Comparison of ENCODE assay signal across 22 cellular contexts in genomic region chr1:58524353-58524945, GRCh38. TPM values are rescaled to one million over a fixed set of nuclear protein-coding genes. Genes with fewer than 3 reads are reported as not detected.
A peak's percentile ranks its signal among the peaks of the same experiment; 100 is the strongest.
DNase-seq lines count a peak whose midpoint lies in the region; ATAC-seq lines count a peak whose summit lies in the region.
"Had no signal": no experiment of that assay in that cellular context is flagged by ENCODE, and none has a peak within 500 bp of the region (broad histone marks: within the 10 kb centered on the region; RNA-seq: fewer than 3 reads in every experiment).

No MANE protein-coding gene starts in this region.

- no peaks in the 10 kb centered on the region for H3K4me1 ChIP-seq in CD4-positive, alpha-beta memory T cell (ENCODE audit: insufficient read depth, low read length)
- H3K4me1 ChIP-seq: transverse colon had no signal

- no peak overlapping the region for H3K4me3 Mint-ChIP-seq in activated naive CD4-positive, alpha-beta T cell treated with anti-CD3 and anti-CD28 coated beads for 36 hours
- no peak overlapping the region for H3K4me3 Mint-ChIP-seq in stimulated activated effector memory CD8-positive, alpha-beta T cell treated with anti-CD3 and anti-CD28 coated beads, Interleukin-12 subunit alpha, Interleukin-12 subunit beta, amount 100 ng/mL, for 72 hours
- H3K4me3 Mint-ChIP-seq in CD4-positive, alpha-beta memory T cell, result no peak overlapping the region
- H3K4me3 Mint-ChIP-seq: CD8-positive, alpha-beta T cell; stimulated activated naive B cell treated with anti-CD40 and anti-IgM and Interleukin-4, amounts not matched to agents 10 μg/mL and 1 μg/mL and 100 μg/mL, for 72 hours had no signal

- H3K9me3 Mint-ChIP-seq in activated naive CD4-positive, alpha-beta T cell treated with anti-CD3 and anti-CD28 coated beads for 36 hours, result no peaks in the 10 kb centered on the region
- no peaks in the 10 kb centered on the region for H3K9me3 Mint-ChIP-seq in stimulated activated effector memory CD8-positive, alpha-beta T cell treated with anti-CD3 and anti-CD28 coated beads, Interleukin-12 subunit alpha, Interleukin-12 subunit beta, amount 100 ng/mL, for 72 hours
- no peaks in the 10 kb centered on the region for H3K9me3 Mint-ChIP-seq in CD4-positive, alpha-beta memory T cell
- H3K9me3 Mint-ChIP-seq: CD8-positive, alpha-beta T cell; stimulated activated naive B cell treated with anti-CD40 and anti-IgM and Interleukin-4, amounts not matched to agents 10 μg/mL and 1 μg/mL and 100 μg/mL, for 72 hours had no signal

- intact Hi-C loops in activated naive CD4-positive, alpha-beta T cell treated with anti-CD3 and anti-CD28 coated beads for 36 hours (cut with micrococcal nuclease), result loop anchor here (2.0 kb wide), 1 partner anchor 22 kb away; the partner anchor contains the start of gene OMA1
- intact Hi-C loops in CD4-positive, alpha-beta memory T cell (cut with micrococcal nuclease), result no loop called here

- no peaks in the 10 kb centered on the region for H3K27me3 Mint-ChIP-seq in activated naive CD4-positive, alpha-beta T cell treated with anti-CD3 and anti-CD28 coated beads for 36 hours (ENCODE audit: low read depth)
- H3K27me3 Mint-ChIP-seq in CD4-positive, alpha-beta memory T cell, result no peaks in the 10 kb centered on the region
- H3K27me3 Mint-ChIP-seq: stimulated activated naive B cell treated with anti-CD40 and anti-IgM and Interleukin-4, amounts not matched to agents 10 μg/mL and 1 μg/mL and 100 μg/mL, for 72 hours had no signal

- POLR2A ChIA-PET in CD4-positive, alpha-beta memory T cell (lab: Charles Lee; ENCODE audit: partially characterized antibody), result interaction anchor here (0.9 kb wide), 1 partner anchor 22 kb away, joined by 3 read pairs; no protein-coding TSS in a partner anchor

- H3K4me3 ChIP-seq in CD4-positive, alpha-beta memory T cell (ENCODE audit: low read length in 2 of 2), result no peak overlapping the region
- H3K4me3 ChIP-seq: cardiac muscle cell, transverse colon had no signal

- peaks cover 21% of the 10 kb centered on the region for H3K4me1 Mint-ChIP-seq in activated naive CD4-positive, alpha-beta T cell treated with anti-CD3 and anti-CD28 coated beads for 36 hours (ENCODE audit: low read depth)
- H3K4me1 Mint-ChIP-seq in stimulated activated effector memory CD8-positive, alpha-beta T cell treated with anti-CD3 and anti-CD28 coated beads, Interleukin-12 subunit alpha, Interleukin-12 subunit beta, amount 100 ng/mL, for 72 hours, result peaks cover 15% of the 10 kb centered on the region
- H3K4me1 Mint-ChIP-seq in CD4-positive, alpha-beta memory T cell, result peaks cover 0 to 5% (median 0%) of the 10 kb centered on the region in 4 donors
- H3K4me1 Mint-ChIP-seq: stimulated activated naive B cell treated with anti-CD40 and anti-IgM and Interleukin-4, amounts not matched to agents 10 μg/mL and 1 μg/mL and 100 μg/mL, for 72 hours had no signal

- peaks cover 10% of the 10 kb centered on the region for H3K36me3 Mint-ChIP-seq in activated naive CD4-positive, alpha-beta T cell treated with anti-CD3 and anti-CD28 coated beads for 36 hours (ENCODE audit: low read depth)
- peaks cover 21% of the 10 kb centered on the region for H3K36me3 Mint-ChIP-seq in stimulated activated effector memory CD8-positive, alpha-beta T cell treated with anti-CD3 and anti-CD28 coated beads, Interleukin-12 subunit alpha, Interleukin-12 subunit beta, amount 100 ng/mL, for 72 hours
- peaks cover 37 to 48% of the 10 kb centered on the region in 2 donors for H3K36me3 Mint-ChIP-seq in CD4-positive, alpha-beta memory T cell

- DNase-seq in activated naive CD4-positive, alpha-beta T cell treated with anti-CD3 and anti-CD28 coated beads for 36 hours, result peak; percentile 34
- DNase-seq in activated naive CD4-positive, alpha-beta T cell treated with Interleukin-2 at 50 U/mL for 16 hours, result no peak
- DNase-seq in MV-4-11 (lab: John Stamatoyannopoulos, UW) (peak; percentile 86), amniotic epithelial cell (ENCODE audit: low read depth) (peak; percentile 74), foreskin melanocyte (no peak)
- no peak for DNase-seq in stimulated activated effector memory CD8-positive, alpha-beta T cell treated with anti-CD3 and anti-CD28 coated beads, Interleukin-12 subunit alpha, Interleukin-12 subunit beta, amount 100 ng/mL, for 72 hours (ENCODE audit: low spot score in 2 of 2)
- DNase-seq in CD4-positive, alpha-beta memory T cell, result no peak
- DNase-seq: activated CD4-positive, alpha-beta T cell treated with anti-CD3 and anti-CD28 coated beads, Interleukin-2, amount 50 U/mL, for 1 hour; CD8-positive, alpha-beta T cell; DMS79 treated with DMSO at 0.1 percent for 48 hours; head of caudate nucleus; KBM-7; NCI-H1105 treated with DMSO at 0.1 percent for 48 hours; NCI-H526 treated with DMSO at 0.1 percent for 48 hours; SK-N-SH; stimulated activated CD4-positive, alpha-beta T cell treated with anti-CD3 and anti-CD28 coated beads, Interleukin-12 subunit alpha, Interleukin-12 subunit beta, amount 100 ng/mL, for 4 hours; stimulated activated naive B cell treated with anti-CD40 and anti-IgM and Interleukin-4, amounts not matched to agents 10 μg/mL and 1 μg/mL and 100 μg/mL, for 72 hours; transverse colon had no signal

- no peaks in the 10 kb centered on the region for H3K27me3 ChIP-seq in CD4-positive, alpha-beta memory T cell (ENCODE audit: insufficient read depth, low read length)
- H3K27me3 ChIP-seq: cardiac muscle cell, transverse colon had no signal

- peak; percentile 90 for ATAC-seq in stimulated activated effector memory CD8-positive, alpha-beta T cell treated with anti-CD3 and anti-CD28 coated beads, Interleukin-12 subunit alpha, Interleukin-12 subunit beta, amount 100 ng/mL, for 72 hours
- no peak for ATAC-seq in HG03354 (IDR thresholded peaks at IDR 0.05; ENCODE audit: poor library complexity, severe bottlenecking, unreplicated experiment)
- ATAC-seq: CD8-positive, alpha-beta T cell; Panc1; stimulated activated naive B cell treated with anti-CD40 and anti-IgM and Interleukin-4, amounts not matched to agents 10 μg/mL and 1 μg/mL and 100 μg/mL, for 72 hours had no signal

- no peak overlapping the region for H3K27ac ChIP-seq in CD4-positive, alpha-beta memory T cell (ENCODE audit: low read depth, low read length)
- H3K27ac ChIP-seq: cardiac muscle cell, transverse colon had no signal

- H3K36me3 ChIP-seq in CD4-positive, alpha-beta memory T cell (ENCODE audit: insufficient read depth, low read length), result peaks cover 11% of the 10 kb centered on the region
- H3K36me3 ChIP-seq: cardiac muscle cell had no signal

- H3K27ac Mint-ChIP-seq in activated naive CD4-positive, alpha-beta T cell treated with anti-CD3 and anti-CD28 coated beads for 36 hours, result no peak overlapping the region
- H3K27ac Mint-ChIP-seq in stimulated activated effector memory CD8-positive, alpha-beta T cell treated with anti-CD3 and anti-CD28 coated beads, Interleukin-12 subunit alpha, Interleukin-12 subunit beta, amount 100 ng/mL, for 72 hours, result no peak overlapping the region
- no peak overlapping the region for H3K27ac Mint-ChIP-seq in CD4-positive, alpha-beta memory T cell
- H3K27ac Mint-ChIP-seq: CD8-positive, alpha-beta T cell; stimulated activated naive B cell treated with anti-CD40 and anti-IgM and Interleukin-4, amounts not matched to agents 10 μg/mL and 1 μg/mL and 100 μg/mL, for 72 hours had no signal

- CTCF ChIA-PET in activated naive CD4-positive, alpha-beta T cell treated with anti-CD3 and anti-CD28 coated beads for 36 hours (lab: Charles Lee), result interaction anchor here (0.8 to 4.3 kb wide), 5 partner anchors 8 to 128 kb away, joined by 3 to 30 read pairs (median 5); no protein-coding TSS in a partner anchor
- CTCF ChIA-PET in CD4-positive, alpha-beta memory T cell (lab: Charles Lee; ENCODE audit: partially characterized antibody), result interaction anchor here (1.1 to 2.9 kb wide), 4 partner anchors 8 to 128 kb away, joined by 3 to 15 read pairs (median 3); no protein-coding TSS in a partner anchor

- H3K9me3 ChIP-seq in CD4-positive, alpha-beta memory T cell (ENCODE audit: control insufficient read depth in 1 of 2, low read length in 2 of 2), result no peaks in the 10 kb centered on the region
- H3K9me3 ChIP-seq: SK-N-SH, transverse colon had no signal

RNA-seq across cellular contexts. Expression of gene OMA1, which starts 22.1 kb away (rescaled TPM):
- total RNA-seq in activated naive CD4-positive, alpha-beta T cell treated with anti-CD3 and anti-CD28 coated beads for 36 hours, result 10 to 100 TPM; 15.4 to 16.6 TPM
- total RNA-seq in CD4-positive, alpha-beta memory T cell, result 10 to 100 TPM; 73.1 to 86.2 TPM
- polyA plus RNA-seq in CD4-positive, alpha-beta memory T cell, result 10 to 100 TPM; 32.7 to 36.9 TPM

RNA-seq across cellular contexts. Expression of gene TACSTD2, which starts 52.6 kb away (rescaled TPM):
- not detected for total RNA-seq in activated naive CD4-positive, alpha-beta T cell treated with anti-CD3 and anti-CD28 coated beads for 36 hours
- total RNA-seq in CD4-positive, alpha-beta memory T cell, result not detected
- not detected for polyA plus RNA-seq in CD4-positive, alpha-beta memory T cell
- total RNA-seq: cardiac muscle cell; CD8-positive, alpha-beta T cell; H4 had no signal

Comparison
In these comparisons a context has a peak if more than half of its experiments do, and no peak if none do; other contexts are left out.
1. DNase-seq: peak in activated naive CD4-positive, alpha-beta T cell treated with anti-CD3 and anti-CD28 coated beads for 36 hours (single experiment), MV-4-11 (single experiment) and amniotic epithelial cell (single experiment); none in activated naive CD4-positive, alpha-beta T cell treated with Interleukin-2 at 50 U/mL for 16 hours (single experiment), stimulated activated effector memory CD8-positive, alpha-beta T cell treated with anti-CD3 and anti-CD28 coated beads, Interleukin-12 subunit alpha, Interleukin-12 subunit beta, amount 100 ng/mL, for 72 hours (0 of 2), CD4-positive, alpha-beta memory T cell (0 of 5) and foreskin melanocyte (single experiment).
2. RNA of gene OMA1, which starts 22.1 kb away (total RNA-seq): 73.1 to 86.2 TPM in CD4-positive, alpha-beta memory T cell; 15.4 to 16.6 TPM in activated naive CD4-positive, alpha-beta T cell treated with anti-CD3 and anti-CD28 coated beads for 36 hours; every median in the first group is over 4 times any median in the second.